In genomic region chr5:134438641-134439621, GRCh38 we compare ENCODE assay signal across 1 cellular context.
TF ChIP-seq lines count a peak whose summit lies in the region.

No MANE protein-coding gene starts in this region.

TF ChIP-seq in IMR-90, 13 proteins besides CTCF, POLR2A, EP300 and RAD21 (continued from another document):
- no peak for TF ChIP-seq RFX5 (IDR thresholded peaks at IDR 0.05; ENCODE audit: low read depth, low read length)
- TF ChIP-seq MXI1 (IDR thresholded peaks at IDR 0.05; ENCODE audit: borderline replicate concordance, low read depth, low read length), result peak; percentile 35; the same call in 1 of the 2 replicates
- TF ChIP-seq CEBPB (IDR thresholded peaks at IDR 0.05; ENCODE audit: low read depth, low read length), result peak; percentile 100
- peak; percentile 56; the same call in 1 of the 2 replicates for TF ChIP-seq MAZ (IDR thresholded peaks at IDR 0.05; ENCODE audit: borderline replicate concordance, low read depth, low read length)
- peak; percentile 22; the same call in 1 of the 2 replicates for TF ChIP-seq MAFK (IDR thresholded peaks at IDR 0.05; ENCODE audit: low read depth, low read length)
- peak; percentile 72 for TF ChIP-seq FOS (IDR thresholded peaks at IDR 0.05; ENCODE audit: low read depth, low read length)
- TF ChIP-seq SMC3 (IDR thresholded peaks at IDR 0.05; ENCODE audit: low read depth, low read length), result no peak
